Comparison of ENCODE assay signal across 15 cellular contexts in the genomic region with DNA sequence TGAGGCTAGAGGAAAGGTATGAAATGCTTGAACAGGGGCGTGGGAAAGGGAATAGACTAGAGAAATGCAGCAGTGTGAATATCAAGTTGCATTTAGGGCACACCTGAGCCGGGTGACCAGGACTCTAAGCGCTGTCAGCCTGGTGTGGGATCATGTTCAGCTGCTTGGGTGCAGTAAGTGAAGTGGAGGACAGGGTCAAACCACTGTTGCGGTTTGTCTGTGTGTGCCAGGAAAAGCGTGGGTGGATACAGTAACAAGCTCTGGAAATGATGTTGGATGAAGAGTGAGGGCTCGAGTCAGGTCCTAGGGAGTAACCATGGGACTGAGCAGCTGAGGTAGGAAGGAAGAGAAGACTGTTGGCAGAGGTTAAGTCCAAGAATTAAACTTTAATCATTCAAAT. TPM values are rescaled to one million over a fixed set of nuclear protein-coding genes. Genes with fewer than 3 reads are reported as not detected.
DNase-seq lines count a peak whose midpoint lies in the region; ATAC-seq and TF ChIP-seq lines count a peak whose summit lies in the region.
"Had no signal": no experiment of that assay in that cellular context is flagged by ENCODE, and none has a peak within 500 bp of the region (broad histone marks: within the 10 kb centered on the region; RNA-seq: fewer than 3 reads in every experiment).

No MANE protein-coding gene starts in this region.

- H3K9me3 ChIP-seq in mucosa of descending colon: no peaks in the 10 kb centered on the region
- H3K9me3 ChIP-seq: body of pancreas, ovary had no signal

- no peaks in the 10 kb centered on the region for H3K36me3 ChIP-seq in mucosa of descending colon (ENCODE audit: low read depth)
- H3K36me3 ChIP-seq: ovary had no signal

- TF ChIP-seq CTCF in choroid plexus epithelial cell (conservative IDR thresholded peaks at IDR 0.05; ENCODE audit: low read depth, low read length): no peak
- no peak for TF ChIP-seq CTCF in mucosa of descending colon (IDR thresholded peaks at IDR 0.05)

- intact Hi-C loops in mucosa of descending colon (cut with DNase I, micrococcal nuclease): no loop called here

- no peaks in the 10 kb centered on the region for H3K4me1 ChIP-seq in mucosa of descending colon (ENCODE audit: low read depth)
- H3K4me1 ChIP-seq: body of pancreas had no signal

- ATAC-seq in mucosa of descending colon (peak; percentile 7), HG02981 (IDR thresholded peaks at IDR 0.05; ENCODE audit: unreplicated experiment) (no peak), GM21825 (IDR thresholded peaks at IDR 0.05; ENCODE audit: unreplicated experiment) (no peak), HG03095 (IDR thresholded peaks at IDR 0.05; ENCODE audit: unreplicated experiment) (no peak)
- ATAC-seq: body of pancreas had no signal

- H3K4me3 ChIP-seq in choroid plexus epithelial cell (ENCODE audit: low read depth, low read length) (no peak overlapping the region), mucosa of descending colon (no peak overlapping the region)
- H3K4me3 ChIP-seq: body of pancreas, ovary had no signal

- DNase-seq in EH (ENCODE audit: low read depth) (peak; percentile 33), NCI-H2107 (lab: John Stamatoyannopoulos, UW) (peak; percentile 14), choroid plexus epithelial cell (ENCODE audit: low read depth) (peak; percentile 96), mucosa of descending colon (no peak), T-helper 9 cell (no peak)
- DNase-seq: activated CD4-positive, alpha-beta T cell treated with anti-CD3 and anti-CD28 coated beads for 48 hours; body of pancreas; DND-41; KG1; mesendoderm; NCI-H2171 treated with DMSO at 0.1 percent for 48 hours; ovary had no signal

RNA-seq across cellular contexts. Expression of a gene that starts 15.8 kb away (rescaled TPM):
- total RNA-seq in mucosa of descending colon: 10 to 100 TPM; 18.8 to 27.0 (median 26.3) TPM

Comparison
In these comparisons a context has a peak if more than half of its experiments do, and no peak if none do; other contexts are left out.
1. DNase-seq: peak in EH (single experiment), NCI-H2107 (single experiment) and choroid plexus epithelial cell (single experiment); none in mucosa of descending colon (0 of 3) and T-helper 9 cell (single experiment).